ENCODE assay signal across 2 cellular contexts in the genomic region with DNA sequence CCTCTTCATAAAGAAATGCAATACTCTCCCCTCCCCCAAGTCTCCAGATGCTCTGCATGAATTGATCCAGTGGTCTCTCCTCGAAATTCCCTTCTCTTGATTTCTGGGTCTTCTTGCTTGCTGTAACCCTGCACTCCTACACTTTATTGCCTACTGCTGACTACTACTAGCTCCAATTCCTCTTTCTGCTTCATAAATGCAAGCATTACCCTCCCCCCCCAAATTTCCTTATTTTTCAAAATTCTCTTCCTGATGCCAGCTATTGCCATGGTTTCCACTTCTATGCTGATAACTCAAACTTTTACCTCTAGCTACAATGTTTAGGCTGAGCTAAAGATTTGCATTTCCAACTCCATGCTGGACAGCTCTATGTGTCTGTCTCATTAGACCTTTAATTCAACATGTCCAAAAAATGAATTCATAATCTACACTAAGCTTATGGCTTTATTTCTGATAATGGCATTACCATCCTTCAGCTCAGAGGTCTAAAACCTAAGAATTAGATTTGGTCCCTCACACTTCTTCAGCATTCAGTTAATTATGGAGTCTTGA.
TF ChIP-seq lines count a peak whose summit lies in the region.

No MANE protein-coding gene starts in this region.

TF ChIP-seq in SK-N-SH, 30 proteins besides CTCF, POLR2A, EP300 and RAD21:
- TF ChIP-seq RFX5 (IDR thresholded peaks at IDR 0.05; ENCODE audit: low read length) (no peak), FOSL2 (IDR thresholded peaks at IDR 0.05; ENCODE audit: borderline replicate concordance, low read depth) (no peak), GABPA (IDR thresholded peaks at IDR 0.05; ENCODE audit: low read depth) (no peak), TCF12 (IDR thresholded peaks at IDR 0.05) (no peak), TAF1 (IDR thresholded peaks at IDR 0.05; ENCODE audit: borderline replicate concordance, low read depth, low read length) (no peak), POLR2AphosphoS5 (IDR thresholded peaks at IDR 0.05; ENCODE audit: low read depth, low read length) (no peak), CHD2 (IDR thresholded peaks at IDR 0.05; ENCODE audit: low read length, partially characterized antibody) (no peak)
- TF ChIP-seq, protein P1, sequence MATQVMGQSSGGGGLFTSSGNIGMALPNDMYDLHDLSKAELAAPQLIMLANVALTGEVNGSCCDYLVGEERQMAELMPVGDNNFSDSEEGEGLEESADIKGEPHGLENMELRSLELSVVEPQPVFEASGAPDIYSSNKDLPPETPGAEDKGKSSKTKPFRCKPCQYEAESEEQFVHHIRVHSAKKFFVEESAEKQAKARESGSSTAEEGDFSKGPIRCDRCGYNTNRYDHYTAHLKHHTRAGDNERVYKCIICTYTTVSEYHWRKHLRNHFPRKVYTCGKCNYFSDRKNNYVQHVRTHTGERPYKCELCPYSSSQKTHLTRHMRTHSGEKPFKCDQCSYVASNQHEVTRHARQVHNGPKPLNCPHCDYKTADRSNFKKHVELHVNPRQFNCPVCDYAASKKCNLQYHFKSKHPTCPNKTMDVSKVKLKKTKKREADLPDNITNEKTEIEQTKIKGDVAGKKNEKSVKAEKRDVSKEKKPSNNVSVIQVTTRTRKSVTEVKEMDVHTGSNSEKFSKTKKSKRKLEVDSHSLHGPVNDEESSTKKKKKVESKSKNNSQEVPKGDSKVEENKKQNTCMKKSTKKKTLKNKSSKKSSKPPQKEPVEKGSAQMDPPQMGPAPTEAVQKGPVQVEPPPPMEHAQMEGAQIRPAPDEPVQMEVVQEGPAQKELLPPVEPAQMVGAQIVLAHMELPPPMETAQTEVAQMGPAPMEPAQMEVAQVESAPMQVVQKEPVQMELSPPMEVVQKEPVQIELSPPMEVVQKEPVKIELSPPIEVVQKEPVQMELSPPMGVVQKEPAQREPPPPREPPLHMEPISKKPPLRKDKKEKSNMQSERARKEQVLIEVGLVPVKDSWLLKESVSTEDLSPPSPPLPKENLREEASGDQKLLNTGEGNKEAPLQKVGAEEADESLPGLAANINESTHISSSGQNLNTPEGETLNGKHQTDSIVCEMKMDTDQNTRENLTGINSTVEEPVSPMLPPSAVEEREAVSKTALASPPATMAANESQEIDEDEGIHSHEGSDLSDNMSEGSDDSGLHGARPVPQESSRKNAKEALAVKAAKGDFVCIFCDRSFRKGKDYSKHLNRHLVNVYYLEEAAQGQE (IDR thresholded peaks at IDR 0.05; ENCODE audit: low read depth, low read length), result peak; percentile 59; the same call in 1 of the 2 replicates

TF ChIP-seq in SK-N-SH treated with all-trans-retinoic acid at 6 μM for 48 hours, 23 proteins besides CTCF, POLR2A, EP300 and RAD21:
- no peak for TF ChIP-seq RARB (CRISPR knock-in tag; IDR thresholded peaks at IDR 0.05)
- no peak for TF ChIP-seq ZNF8 (CRISPR knock-in tag; IDR thresholded peaks at IDR 0.05)
- TF ChIP-seq, protein P2, sequence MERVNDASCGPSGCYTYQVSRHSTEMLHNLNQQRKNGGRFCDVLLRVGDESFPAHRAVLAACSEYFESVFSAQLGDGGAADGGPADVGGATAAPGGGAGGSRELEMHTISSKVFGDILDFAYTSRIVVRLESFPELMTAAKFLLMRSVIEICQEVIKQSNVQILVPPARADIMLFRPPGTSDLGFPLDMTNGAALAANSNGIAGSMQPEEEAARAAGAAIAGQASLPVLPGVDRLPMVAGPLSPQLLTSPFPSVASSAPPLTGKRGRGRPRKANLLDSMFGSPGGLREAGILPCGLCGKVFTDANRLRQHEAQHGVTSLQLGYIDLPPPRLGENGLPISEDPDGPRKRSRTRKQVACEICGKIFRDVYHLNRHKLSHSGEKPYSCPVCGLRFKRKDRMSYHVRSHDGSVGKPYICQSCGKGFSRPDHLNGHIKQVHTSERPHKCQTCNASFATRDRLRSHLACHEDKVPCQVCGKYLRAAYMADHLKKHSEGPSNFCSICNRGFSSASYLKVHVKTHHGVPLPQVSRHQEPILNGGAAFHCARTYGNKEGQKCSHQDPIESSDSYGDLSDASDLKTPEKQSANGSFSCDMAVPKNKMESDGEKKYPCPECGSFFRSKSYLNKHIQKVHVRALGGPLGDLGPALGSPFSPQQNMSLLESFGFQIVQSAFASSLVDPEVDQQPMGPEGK (CRISPR knock-in tag; IDR thresholded peaks at IDR 0.05; ENCODE audit: borderline replicate concordance), result no peak
- TF ChIP-seq, protein P3, sequence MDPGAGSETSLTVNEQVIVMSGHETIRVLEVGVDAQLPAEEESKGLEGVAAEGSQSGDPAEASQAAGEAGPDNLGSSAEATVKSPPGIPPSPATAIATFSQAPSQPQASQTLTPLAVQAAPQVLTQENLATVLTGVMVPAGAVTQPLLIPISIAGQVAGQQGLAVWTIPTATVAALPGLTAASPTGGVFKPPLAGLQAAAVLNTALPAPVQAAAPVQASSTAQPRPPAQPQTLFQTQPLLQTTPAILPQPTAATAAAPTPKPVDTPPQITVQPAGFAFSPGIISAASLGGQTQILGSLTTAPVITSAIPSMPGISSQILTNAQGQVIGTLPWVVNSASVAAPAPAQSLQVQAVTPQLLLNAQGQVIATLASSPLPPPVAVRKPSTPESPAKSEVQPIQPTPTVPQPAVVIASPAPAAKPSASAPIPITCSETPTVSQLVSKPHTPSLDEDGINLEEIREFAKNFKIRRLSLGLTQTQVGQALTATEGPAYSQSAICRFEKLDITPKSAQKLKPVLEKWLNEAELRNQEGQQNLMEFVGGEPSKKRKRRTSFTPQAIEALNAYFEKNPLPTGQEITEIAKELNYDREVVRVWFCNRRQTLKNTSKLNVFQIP (CRISPR knock-in tag; IDR thresholded peaks at IDR 0.05; ENCODE audit: borderline replicate concordance, low read depth), result no peak
- no peak for TF ChIP-seq GLIS3 (CRISPR knock-in tag; IDR thresholded peaks at IDR 0.05)
